20 cellular contexts compared by ENCODE assay signal in the genomic region with DNA sequence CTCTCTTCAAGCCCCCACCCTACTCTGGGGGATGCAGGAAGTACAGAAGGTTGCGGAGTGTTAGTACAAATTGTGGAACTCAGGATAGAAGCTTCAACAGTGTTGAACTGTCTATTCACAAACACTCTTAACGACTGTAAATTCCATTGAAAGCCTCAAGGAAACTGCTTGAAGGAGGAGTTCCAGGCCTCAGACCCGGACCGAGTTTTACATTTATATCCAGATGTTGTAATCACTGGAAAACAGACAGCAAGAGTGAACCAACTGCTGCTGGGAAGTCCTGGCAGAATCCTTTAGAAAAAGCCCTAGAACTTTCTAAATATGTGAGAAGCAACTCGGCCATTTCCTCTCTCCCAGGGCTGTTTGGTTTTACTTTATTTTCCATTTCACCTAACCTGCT.
DNase-seq lines count a peak whose midpoint lies in the region; FAIRE-seq and TF ChIP-seq lines count a peak whose summit lies in the region.
"Had no signal": no experiment of that assay in that cellular context is flagged by ENCODE, and none has a peak within 500 bp of the region (broad histone marks: within the 10 kb centered on the region; RNA-seq: fewer than 3 reads in every experiment).

No MANE protein-coding gene starts in this region.

- H2BK5ac ChIP-seq in mesenchymal stem cell (ENCODE audit: low read depth, low read length, poor library complexity, severe bottlenecking), result no peak overlapping the region

- no peaks in the 10 kb centered on the region for H3K79me1 ChIP-seq in mesenchymal stem cell (replicated peaks; ENCODE audit: low read length, poor library complexity, severe bottlenecking)

- TF ChIP-seq CTCF in BJ (IDR thresholded peaks at IDR 0.05; ENCODE audit: insufficient read depth, low read depth, low read length), result no peak
- no peak for TF ChIP-seq CTCF in esophagus muscularis mucosa (IDR thresholded peaks at IDR 0.05)
- no peak for TF ChIP-seq CTCF in suprapubic skin (IDR thresholded peaks at IDR 0.05)

- H3K27me3 ChIP-seq in BJ (ENCODE audit: control insufficient read depth, insufficient read depth, low read length) (no peaks in the 10 kb centered on the region), esophagus muscularis mucosa (no peaks in the 10 kb centered on the region), mesenchymal stem cell (ENCODE audit: control insufficient read depth in 1 of 2, insufficient read depth in 1 of 2, low read length in 2 of 2) (no peaks in the 10 kb centered on the region), suprapubic skin (no peaks in the 10 kb centered on the region), small intestine (ENCODE audit: control insufficient read depth in 2 of 2, insufficient read depth in 2 of 2, low read length in 2 of 2) (no peaks in the 10 kb centered on the region)
- H3K27me3 ChIP-seq: BE2C, body of pancreas had no signal

- H2BK15ac ChIP-seq in mesenchymal stem cell (ENCODE audit: low read depth, poor library complexity, severe bottlenecking), result no peak overlapping the region

- H2BK12ac ChIP-seq in mesenchymal stem cell (ENCODE audit: low read length in 2 of 2), result no peak overlapping the region

- H3K4me3 ChIP-seq in BJ (ENCODE audit: low read depth, low read length) (no peak overlapping the region), esophagus muscularis mucosa (no peak overlapping the region), mesenchymal stem cell (ENCODE audit: insufficient read depth in 1 of 2, low read depth in 1 of 2, low read length in 2 of 2) (no peak overlapping the region), suprapubic skin (no peak overlapping the region), small intestine (ENCODE audit: low read depth in 1 of 2, low read length in 2 of 2) (no peak overlapping the region)
- H3K4me3 ChIP-seq: body of pancreas had no signal

- DNase-seq in BJ (ENCODE audit: low read depth) (peak; percentile 17), esophagus muscularis mucosa (ENCODE audit: extremely low spot score) (no peak), mesenchymal stem cell (peak; percentile 2), suprapubic skin (ENCODE audit: low spot score in 2 of 2) (no peak), NCI-H226 (no peak), nucleus accumbens (lab: John Stamatoyannopoulos, UW) (no peak), small intestine (no peak), posterior vena cava (ENCODE audit: low spot score) (no peak)
- DNase-seq: activated CD4-positive, alpha-beta memory T cell treated with anti-CD3 and anti-CD28 coated beads, Interleukin-2, amount 10 ng/mL, durations not matched to agents 7 days and 5 days; activated effector memory CD4-positive, alpha-beta T cell treated with Interleukin-2 at 50 U/mL for 16 hours; BE2C; body of pancreas; DMS53; effector CD4-positive, alpha-beta T cell; islet precursor cell; Kasumi-1; NCI-H1694 treated with DMSO at 0.1 percent for 48 hours; SIG-M5; stimulated activated naive B cell treated with anti-CD40 and anti-IgM and Interleukin-4, amounts not matched to agents 10 μg/mL and 1 μg/mL and 100 μg/mL, for 72 hours had no signal

- H2AK5ac ChIP-seq in mesenchymal stem cell (ENCODE audit: low read length, severe bottlenecking), result no peak overlapping the region

- POLR2A ChIA-PET in BJ (lab: Charles Lee), result no interaction called here

- no peak overlapping the region for H3K4me2 ChIP-seq in mesenchymal stem cell (ENCODE audit: low read length, poor library complexity, severe bottlenecking)

- no peak overlapping the region for H3K4ac ChIP-seq in mesenchymal stem cell (ENCODE audit: low read depth in 1 of 2, low read length in 2 of 2)

- no peak overlapping the region for H3K18ac ChIP-seq in mesenchymal stem cell (ENCODE audit: low read depth in 1 of 2, low read length in 2 of 2)

- CTCF ChIA-PET in BJ (lab: Yijun Ruan, JAX), result interaction anchor here (0.8 kb wide), 1 partner anchor 501 kb away, joined by 3 read pairs; no protein-coding TSS in a partner anchor

- FAIRE-seq in small intestine (lab: Jason Lieb, UNC), result no peak

- no peak overlapping the region for H2BK120ac ChIP-seq in mesenchymal stem cell (ENCODE audit: low read depth, low read length)

- no peak overlapping the region for H4K8ac ChIP-seq in mesenchymal stem cell (ENCODE audit: low read length)

- 41% methylated on average over 5 of the region's 5 CpGs for WGBS in esophagus muscularis mucosa
- 38% methylated on average over 5 of the region's 5 CpGs for WGBS in mesenchymal stem cell
- WGBS in suprapubic skin, result 12% methylated on average over 5 of the region's 5 CpGs
- WGBS in small intestine, 3 donors, result 44 to 79% (median 71%) methylated on average over 5 of the region's 5 CpGs

- intact Hi-C loops in esophagus muscularis mucosa (cut with DNase I), result no loop called here
- intact Hi-C loops in posterior vena cava (cut with DNase I), result no loop called here

- H3K4me1 ChIP-seq in esophagus muscularis mucosa, result peaks cover 7 to 20% (median 13%) of the 10 kb centered on the region in 4 donors
- H3K4me1 ChIP-seq in mesenchymal stem cell (ENCODE audit: control insufficient read depth, insufficient read depth, low read depth, low read length), result no peaks in the 10 kb centered on the region
- peaks cover 26% of the 10 kb centered on the region for H3K4me1 ChIP-seq in suprapubic skin
- no peaks in the 10 kb centered on the region for H3K4me1 ChIP-seq in small intestine (ENCODE audit: control insufficient read depth in 2 of 2, insufficient read depth in 1 of 2, low read depth in 1 of 2, low read length in 1 of 2)
- H3K4me1 ChIP-seq: BE2C, body of pancreas had no signal

- no peak overlapping the region for H4K91ac ChIP-seq in mesenchymal stem cell (ENCODE audit: low read length)

- TF ChIP-seq EP300 in esophagus muscularis mucosa (IDR thresholded peaks at IDR 0.05) (no peak), suprapubic skin (IDR thresholded peaks at IDR 0.05) (no peak)

- TF ChIP-seq POLR2A in esophagus muscularis mucosa (IDR thresholded peaks at IDR 0.05; ENCODE audit: low read depth) (no peak), suprapubic skin (IDR thresholded peaks at IDR 0.05) (no peak)

- H3K36me3 ChIP-seq in BJ (ENCODE audit: control insufficient read depth, insufficient read depth, low read length) (no peaks in the 10 kb centered on the region), esophagus muscularis mucosa (peaks cover 3 to 9% (median 7%) of the 10 kb centered on the region in 4 donors), mesenchymal stem cell (ENCODE audit: control insufficient read depth in 1 of 2, insufficient read depth in 2 of 2, low read depth in 1 of 2, low read length in 2 of 2) (peaks cover 3 to 32% of the 10 kb centered on the region in 2 experiments), suprapubic skin (no peaks in the 10 kb centered on the region), small intestine (ENCODE audit: control insufficient read depth in 2 of 2, insufficient read depth in 2 of 2, low read length in 2 of 2) (no peaks in the 10 kb centered on the region)
- H3K36me3 ChIP-seq: BE2C had no signal

- H3K27ac ChIP-seq in esophagus muscularis mucosa (replicated peaks in 1 of 4) (peak overlapping the region; percentile 40 to 65 (median 52)), mesenchymal stem cell (ENCODE audit: low read length, poor library complexity, severe bottlenecking) (no peak overlapping the region), suprapubic skin (peak overlapping the region; percentile 77), small intestine (ENCODE audit: low read depth in 1 of 2, low read length in 1 of 2) (no peak overlapping the region)
- H3K27ac ChIP-seq: body of pancreas, HL-60 had no signal

- no peaks in the 10 kb centered on the region for H3K9me3 ChIP-seq in esophagus muscularis mucosa
- H3K9me3 ChIP-seq in mesenchymal stem cell (ENCODE audit: control insufficient read depth, low read length), result peaks cover 17% of the 10 kb centered on the region
- H3K9me3 ChIP-seq in suprapubic skin, result no peaks in the 10 kb centered on the region
- no peaks in the 10 kb centered on the region for H3K9me3 ChIP-seq in small intestine (ENCODE audit: control insufficient read depth, low read depth)
- H3K9me3 ChIP-seq: BE2C, body of pancreas had no signal

- H3K9ac ChIP-seq in mesenchymal stem cell (ENCODE audit: low read length), result peak overlapping the region; percentile 56

- H3K14ac ChIP-seq in mesenchymal stem cell (ENCODE audit: low read length in 2 of 2), result no peak overlapping the region

- no peak overlapping the region for H2AFZ ChIP-seq in mesenchymal stem cell (ENCODE audit: low read depth, low read length)

- no peak overlapping the region for H3K23ac ChIP-seq in mesenchymal stem cell (ENCODE audit: low read length in 2 of 2)

Comparison
In these comparisons a context has a peak if more than half of its experiments do, and no peak if none do; other contexts are left out.
1. DNase-seq: peak in BJ (single experiment) and mesenchymal stem cell (single experiment); none in esophagus muscularis mucosa (single experiment), suprapubic skin (0 of 2), NCI-H226 (single experiment), nucleus accumbens (0 of 56), small intestine (single experiment) and posterior vena cava (single experiment).
2. H3K27ac ChIP-seq: peak in esophagus muscularis mucosa (4 of 4) and suprapubic skin (single experiment); none in mesenchymal stem cell (single experiment) and small intestine (0 of 2).